Comparison of ENCODE assay signal across 15 cellular contexts in the genomic region with DNA sequence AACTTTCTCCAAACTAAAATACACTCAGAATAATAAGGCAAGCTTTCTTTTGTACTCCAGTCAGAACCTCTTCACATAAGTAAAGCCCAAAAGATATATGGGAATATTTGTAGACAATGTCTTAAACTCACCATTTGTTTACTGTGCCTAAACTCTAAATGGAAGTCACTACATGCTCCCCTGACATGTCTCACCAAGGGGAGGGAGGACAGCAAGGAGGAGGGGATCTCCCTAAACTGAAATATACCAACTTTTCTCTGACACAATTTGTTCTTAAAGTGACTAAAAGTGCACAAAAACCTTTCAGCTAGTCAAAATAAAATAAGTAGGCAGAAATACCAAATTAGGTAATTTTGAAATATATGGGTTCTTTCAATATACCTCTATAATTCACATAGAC. TPM values are rescaled to one million over a fixed set of nuclear protein-coding genes. Genes with fewer than 3 reads are reported as not detected.
DNase-seq lines count a peak whose midpoint lies in the region; ATAC-seq and TF ChIP-seq lines count a peak whose summit lies in the region.
"Had no signal": no experiment of that assay in that cellular context is flagged by ENCODE, and none has a peak within 500 bp of the region (broad histone marks: within the 10 kb centered on the region; RNA-seq: fewer than 3 reads in every experiment).

No MANE protein-coding gene starts in this region.

- H3K36me3 ChIP-seq in thymus (ENCODE audit: control insufficient read depth, insufficient read depth) (no peaks in the 10 kb centered on the region), ovary (no peaks in the 10 kb centered on the region)
- H3K36me3 ChIP-seq: cardiac muscle cell, neural progenitor cell, SJCRH30, tibial artery had no signal

- TF ChIP-seq CTCF in ovary (IDR thresholded peaks at IDR 0.05): no peak

- intact Hi-C loops in ovary (cut with DNase I): no loop called here

- no peak for TF ChIP-seq EP300 in ovary (IDR thresholded peaks at IDR 0.05)

- H3K4me3 ChIP-seq in thymus (ENCODE audit: low read length) (peak overlapping the region; percentile 65), ovary (no peak overlapping the region)
- H3K4me3 ChIP-seq: cardiac muscle cell, neural progenitor cell, SJCRH30, tibial artery had no signal

- peak overlapping the region; percentile 92 for H3K27ac Mint-ChIP-seq in activated CD8-positive, alpha-beta memory T cell treated with anti-CD3 and anti-CD28 coated beads, Interleukin-2, amount 10 ng/mL, durations not matched to agents 7 days and 5 days
- H3K27ac Mint-ChIP-seq in T-helper 2 cell treated with Interferon-gamma antibody and Interleukin-4, amounts not matched to agents 5 μg/mL and 100 μg/mL, for 36 hours: peak overlapping the region; percentile 74
- peak overlapping the region; percentile 91 to 99 (median 96) for H3K27ac Mint-ChIP-seq in immature natural killer cell
- H3K27ac Mint-ChIP-seq: neural progenitor cell had no signal

- no peak for ATAC-seq in activated CD8-positive, alpha-beta memory T cell treated with anti-CD3 and anti-CD28 coated beads, Interleukin-2, amount 10 ng/mL, durations not matched to agents 7 days and 5 days

- CTCF ChIA-PET in activated CD8-positive, alpha-beta memory T cell treated with anti-CD3 and anti-CD28 coated beads, Interleukin-2, amount 10 ng/mL, durations not matched to agents 7 days and 5 days (lab: Charles Lee): interaction anchor here (0.6 to 3.7 kb wide), 14 partner anchors 12 to 154 kb away, joined by 3 to 30 read pairs (median 8); a partner anchor contains a TSS

- H3K27ac ChIP-seq in thymus (ENCODE audit: low read depth) (peak overlapping the region; percentile 80), substantia nigra (ENCODE audit: low read depth, low read length, poor library complexity, severe bottlenecking) (no peak overlapping the region), ovary (no peak overlapping the region)
- H3K27ac ChIP-seq: cardiac muscle cell, neural progenitor cell, SJCRH30, tibial artery had no signal

- peaks cover 47% of the 10 kb centered on the region for H3K36me3 Mint-ChIP-seq in activated CD8-positive, alpha-beta memory T cell treated with anti-CD3 and anti-CD28 coated beads, Interleukin-2, amount 10 ng/mL, durations not matched to agents 7 days and 5 days
- peaks cover 32% of the 10 kb centered on the region for H3K36me3 Mint-ChIP-seq in T-helper 2 cell treated with Interferon-gamma antibody and Interleukin-4, amounts not matched to agents 5 μg/mL and 100 μg/mL, for 36 hours (ENCODE audit: low read depth)
- H3K36me3 Mint-ChIP-seq in immature natural killer cell: peaks cover 18 to 29% (median 28%) of the 10 kb centered on the region in 3 donors
- H3K36me3 Mint-ChIP-seq: neural progenitor cell had no signal

- no peak for TF ChIP-seq POLR2A in ovary (IDR thresholded peaks at IDR 0.05)

- no peaks in the 10 kb centered on the region for H3K27me3 Mint-ChIP-seq in activated CD8-positive, alpha-beta memory T cell treated with anti-CD3 and anti-CD28 coated beads, Interleukin-2, amount 10 ng/mL, durations not matched to agents 7 days and 5 days
- no peaks in the 10 kb centered on the region for H3K27me3 Mint-ChIP-seq in T-helper 2 cell treated with Interferon-gamma antibody and Interleukin-4, amounts not matched to agents 5 μg/mL and 100 μg/mL, for 36 hours (ENCODE audit: low read depth)
- peaks cover 7 to 9% (median 7%) of the 10 kb centered on the region in 3 donors for H3K27me3 Mint-ChIP-seq in immature natural killer cell (ENCODE audit: low read depth in 3 of 3)

- H3K4me1 Mint-ChIP-seq in activated CD8-positive, alpha-beta memory T cell treated with anti-CD3 and anti-CD28 coated beads, Interleukin-2, amount 10 ng/mL, durations not matched to agents 7 days and 5 days: peaks cover 81% of the 10 kb centered on the region
- H3K4me1 Mint-ChIP-seq in T-helper 2 cell treated with Interferon-gamma antibody and Interleukin-4, amounts not matched to agents 5 μg/mL and 100 μg/mL, for 36 hours (ENCODE audit: low read depth): peaks cover 65% of the 10 kb centered on the region
- H3K4me1 Mint-ChIP-seq in immature natural killer cell: peaks cover 82 to 93% of the 10 kb centered on the region in 2 donors

- no peaks in the 10 kb centered on the region for H3K9me3 Mint-ChIP-seq in activated CD8-positive, alpha-beta memory T cell treated with anti-CD3 and anti-CD28 coated beads, Interleukin-2, amount 10 ng/mL, durations not matched to agents 7 days and 5 days (ENCODE audit: low read depth)
- no peaks in the 10 kb centered on the region for H3K9me3 Mint-ChIP-seq in T-helper 2 cell treated with Interferon-gamma antibody and Interleukin-4, amounts not matched to agents 5 μg/mL and 100 μg/mL, for 36 hours
- H3K9me3 Mint-ChIP-seq in immature natural killer cell: no peaks in the 10 kb centered on the region
- H3K9me3 Mint-ChIP-seq: neural progenitor cell had no signal

- no peaks in the 10 kb centered on the region for H3K9me3 ChIP-seq in thymus (ENCODE audit: control insufficient read depth)
- no peaks in the 10 kb centered on the region for H3K9me3 ChIP-seq in ovary
- H3K9me3 ChIP-seq: SJCRH30, tibial artery had no signal

- H3K4me1 ChIP-seq in thymus (ENCODE audit: control insufficient read depth, insufficient read depth, low read length) (peaks cover 40% of the 10 kb centered on the region), ovary (ENCODE audit: insufficient read depth) (no peaks in the 10 kb centered on the region)
- H3K4me1 ChIP-seq: SJCRH30, tibial artery had no signal

- peak; percentile 51 for DNase-seq in activated CD8-positive, alpha-beta memory T cell treated with anti-CD3 and anti-CD28 coated beads, Interleukin-2, amount 10 ng/mL, durations not matched to agents 7 days and 5 days
- DNase-seq in activated CD8-positive, alpha-beta memory T cell treated with anti-CD3 and anti-CD28 coated beads, Interleukin-2, amount 50 U/mL, for 48 hours: no peak
- DNase-seq in T-helper 2 cell treated with Interferon-gamma antibody and Interleukin-4, amounts not matched to agents 5 μg/mL and 100 μg/mL, for 36 hours (ENCODE audit: low spot score): no peak
- DNase-seq in immature natural killer cell: no peak
- DNase-seq in hippocampal formation (lab: John Stamatoyannopoulos, UW): no peak
- DNase-seq in substantia nigra (lab: John Stamatoyannopoulos, UW): no peak
- DNase-seq in ovary: no peak
- DNase-seq: head of caudate nucleus, NCI-H1436, NCI-H748 treated with DMSO at 0.1 percent for 48 hours, SJCRH30, tibial artery had no signal

- H3K27me3 ChIP-seq in thymus (ENCODE audit: control insufficient read depth, insufficient read depth): no peaks in the 10 kb centered on the region
- no peaks in the 10 kb centered on the region for H3K27me3 ChIP-seq in ovary
- H3K27me3 ChIP-seq: cardiac muscle cell, neural progenitor cell had no signal

- peak overlapping the region; percentile 89 for H3K4me3 Mint-ChIP-seq in activated CD8-positive, alpha-beta memory T cell treated with anti-CD3 and anti-CD28 coated beads, Interleukin-2, amount 10 ng/mL, durations not matched to agents 7 days and 5 days
- H3K4me3 Mint-ChIP-seq in T-helper 2 cell treated with Interferon-gamma antibody and Interleukin-4, amounts not matched to agents 5 μg/mL and 100 μg/mL, for 36 hours: peak overlapping the region; percentile 80
- peak overlapping the region; percentile 81 to 94 (median 91) for H3K4me3 Mint-ChIP-seq in immature natural killer cell
- H3K4me3 Mint-ChIP-seq: neural progenitor cell had no signal

RNA-seq across cellular contexts. Expression of a gene that starts 38.5 kb away (rescaled TPM):
- total RNA-seq in activated CD8-positive, alpha-beta memory T cell treated with anti-CD3 and anti-CD28 coated beads, Interleukin-2, amount 10 ng/mL, durations not matched to agents 7 days and 5 days: under 1 TPM in 1 of 2 experiments, not detected in 1; 0.19 TPM
- polyA plus RNA-seq in immature natural killer cell (not detected), thymus (4.1 TPM), ovary (1 to 10 TPM in 1 of 2 donors, under 1 TPM in 1; 0.23 to 1.8 TPM)
- 10 to 100 TPM in 1 of 7 donors, 1 to 10 TPM in 5, under 1 TPM in 1; 0.51 to 63.0 (median 2.7) TPM for total RNA-seq in ovary
- total RNA-seq: SJCRH30 had no signal

RNA-seq across cellular contexts. Expression of a gene that starts 45.9 kb away (rescaled TPM):
- total RNA-seq in activated CD8-positive, alpha-beta memory T cell treated with anti-CD3 and anti-CD28 coated beads, Interleukin-2, amount 10 ng/mL, durations not matched to agents 7 days and 5 days: 10 to 100 TPM; 45.9 to 46.8 TPM
- polyA plus RNA-seq in immature natural killer cell (100 to 1,000 TPM; 181 to 197 (median 181) TPM), thymus (84.3 TPM), ovary (10 to 100 TPM; 33.0 to 64.9 TPM)
- 10 to 100 TPM; 20.2 to 51.4 (median 23.4) TPM for total RNA-seq in ovary
